ENCODE assay signal across 30 cellular contexts in the genomic region with DNA sequence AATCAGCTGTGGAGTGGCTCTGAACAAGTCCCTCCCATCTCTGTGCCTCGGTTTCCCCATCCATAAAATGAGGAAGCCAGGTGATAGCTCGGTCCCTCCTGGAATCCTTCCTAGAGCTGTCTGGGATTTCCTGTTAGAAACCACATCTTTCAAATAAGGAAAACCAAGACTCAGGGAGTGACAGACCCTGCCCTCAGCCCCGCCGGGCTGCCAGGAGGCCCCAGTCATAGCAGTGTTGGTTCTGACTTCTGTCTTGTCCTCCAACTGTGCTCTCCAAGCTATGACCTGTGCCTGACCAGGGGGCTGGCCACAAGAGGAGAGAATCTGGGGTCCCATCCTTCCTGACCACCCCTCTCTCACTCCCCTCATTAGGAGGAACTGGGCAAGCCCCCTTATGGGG. TPM values are rescaled to one million over a fixed set of nuclear protein-coding genes. Genes with fewer than 3 reads are reported as not detected.
DNase-seq lines count a peak whose midpoint lies in the region; ATAC-seq and TF ChIP-seq lines count a peak whose summit lies in the region.
"Had no signal": no experiment of that assay in that cellular context is flagged by ENCODE, and none has a peak within 500 bp of the region (broad histone marks: within the 10 kb centered on the region; RNA-seq: fewer than 3 reads in every experiment).

No MANE protein-coding gene starts in this region.

- ATAC-seq in right cardiac atrium, result no peak
- no peak for ATAC-seq in WTC11
- ATAC-seq in natural killer cell, result no peak
- ATAC-seq: left lung; psoas muscle; stimulated activated memory B cell treated with anti-CD40 and anti-IgM and Interleukin-4, amounts not matched to agents 10 μg/mL and 1 μg/mL and 100 μg/mL, for 72 hours had no signal

- H3K27ac Mint-ChIP-seq in WTC11 (no peak overlapping the region), natural killer cell (no peak overlapping the region)
- H3K27ac Mint-ChIP-seq: activated B cell treated with CpG ODN at 0.5 μM for 24 hours; activated naive CD8-positive, alpha-beta T cell treated with anti-CD3 and anti-CD28 coated beads for 36 hours; stimulated activated memory B cell treated with anti-CD40 and anti-IgM and Interleukin-4, amounts not matched to agents 10 μg/mL and 1 μg/mL and 100 μg/mL, for 72 hours had no signal

- no peak for TF ChIP-seq CTCF in cardiac muscle cell (IDR thresholded peaks at IDR 0.05; ENCODE audit: low read depth, low read length)
- TF ChIP-seq CTCF in WTC11 (IDR thresholded peaks at IDR 0.05), result no peak
- no peak for TF ChIP-seq CTCF in smooth muscle cell (IDR thresholded peaks at IDR 0.05; ENCODE audit: borderline replicate concordance, insufficient read depth, poor library complexity, severe bottlenecking)
- TF ChIP-seq CTCF in prostate gland (IDR thresholded peaks at IDR 0.05), result no peak
- TF ChIP-seq CTCF in natural killer cell (IDR thresholded peaks at IDR 0.05), result no peak

- no peak overlapping the region for H3K9ac ChIP-seq in smooth muscle cell (ENCODE audit: low read depth)

- no peaks in the 10 kb centered on the region for H3K79me2 ChIP-seq in smooth muscle cell (ENCODE audit: low read depth)

- H3K27me3 Mint-ChIP-seq in WTC11 (ENCODE audit: low read depth), result peaks cover 51% of the 10 kb centered on the region
- H3K27me3 Mint-ChIP-seq in natural killer cell (ENCODE audit: low read depth in 2 of 2), result peaks cover 6 to 14% of the 10 kb centered on the region in 2 donors

- TF ChIP-seq POLR2A in prostate gland (IDR thresholded peaks at IDR 0.05), result no peak

- H3K27ac ChIP-seq in cardiac muscle cell (peak overlapping the region; percentile 70), right cardiac atrium (ENCODE audit: low read length) (no peak overlapping the region), smooth muscle cell (ENCODE audit: low read depth) (no peak overlapping the region), prostate gland (no peak overlapping the region)
- H3K27ac ChIP-seq: ascending aorta, left lung, psoas muscle, RWPE1, suprapubic skin, vagina had no signal

- intact Hi-C loops in right cardiac atrium (cut with DNase I), result loop anchor here in 1 of 4 donors (10.0 kb wide), 1 partner anchor 77 kb away; no protein-coding TSS in a partner anchor
- intact Hi-C loops in prostate gland (cut with DNase I), result no loop called here
- intact Hi-C loops in natural killer cell (cut with micrococcal nuclease), result no loop called here

- DNase-seq in cardiac muscle cell (ENCODE audit: low read depth in 1 of 2, low spot score in 1 of 2) (no peak), right cardiac atrium (no peak), WTC11 (ENCODE audit: low spot score) (no peak), myocyte (ENCODE audit: low read depth) (peak; percentile 87), smooth muscle cell (lab: John Stamatoyannopoulos, UW; ENCODE audit: unreplicated experiment) (no peak), prostate gland (ENCODE audit: low spot score) (no peak), natural killer cell (no peak)
- no peak for DNase-seq in activated CD4-positive, alpha-beta T cell treated with anti-CD3 and anti-CD28 coated beads, Interleukin-2, amount 50 U/mL, for 4 hours
- DNase-seq: activated B cell treated with CpG ODN at 0.5 μM for 24 hours; activated CD4-positive, alpha-beta T cell treated with anti-CD3 and anti-CD28 coated beads, Interleukin-2, amount 50 U/mL, for 48 hours; activated naive CD8-positive, alpha-beta T cell treated with anti-CD3 and anti-CD28 coated beads for 36 hours; Caco-2; DMS79; erythroblast; foreskin fibroblast; GF-D8; left lung; NCI-H187 treated with DMSO at 0.1 percent for 48 hours; NCI-H226; psoas muscle; stimulated activated CD4-positive, alpha-beta T cell treated with anti-CD3 and anti-CD28 coated beads, Interleukin-2, amount 100 ng/mL, for 48 hours had no signal

- no peaks in the 10 kb centered on the region for H3K27me3 ChIP-seq in cardiac muscle cell
- no peaks in the 10 kb centered on the region for H3K27me3 ChIP-seq in right cardiac atrium (ENCODE audit: control insufficient read depth, insufficient read depth)
- H3K27me3 ChIP-seq in smooth muscle cell (ENCODE audit: low read depth), result peaks cover 26% of the 10 kb centered on the region
- H3K27me3 ChIP-seq in prostate gland (replicated peaks; ENCODE audit: insufficient read depth), result peaks cover 14% of the 10 kb centered on the region

- no peaks in the 10 kb centered on the region for H3K9me3 Mint-ChIP-seq in WTC11
- H3K9me3 Mint-ChIP-seq in natural killer cell, result no peaks in the 10 kb centered on the region
- H3K9me3 Mint-ChIP-seq: activated B cell treated with CpG ODN at 0.5 μM for 24 hours; activated naive CD8-positive, alpha-beta T cell treated with anti-CD3 and anti-CD28 coated beads for 36 hours; central memory CD8-positive, alpha-beta T cell; neural crest cell; stimulated activated memory B cell treated with anti-CD40 and anti-IgM and Interleukin-4, amounts not matched to agents 10 μg/mL and 1 μg/mL and 100 μg/mL, for 72 hours had no signal

- H3K36me3 Mint-ChIP-seq in WTC11 (no peaks in the 10 kb centered on the region), natural killer cell (no peaks in the 10 kb centered on the region)
- H3K36me3 Mint-ChIP-seq: activated naive CD8-positive, alpha-beta T cell treated with anti-CD3 and anti-CD28 coated beads for 36 hours had no signal

- 21% methylated on average over 4 of the region's 4 CpGs for WGBS in right cardiac atrium
- 23% methylated on average over 4 of the region's 4 CpGs for WGBS in smooth muscle cell (ENCODE audit: low lambda C conversion rate)
- WGBS in prostate gland, result 37% methylated on average over 4 of the region's 4 CpGs

- POLR2A ChIA-PET in WTC11 (lab: Charles Lee), result no interaction called here

- peak overlapping the region; percentile 95 for H3K4me2 ChIP-seq in smooth muscle cell

- H4K20me1 ChIP-seq in smooth muscle cell (ENCODE audit: low read depth), result no peaks in the 10 kb centered on the region

- H3K4me1 Mint-ChIP-seq in WTC11 (peaks cover 8% of the 10 kb centered on the region; the same call in 1 of the 2 replicates), natural killer cell (peaks cover 5 to 6% of the 10 kb centered on the region in 2 donors)

- H3K4me3 ChIP-seq in cardiac muscle cell (peak overlapping the region; percentile 90), right cardiac atrium (ENCODE audit: low read length) (no peak overlapping the region), smooth muscle cell (no peak overlapping the region), prostate gland (no peak overlapping the region)
- H3K4me3 ChIP-seq: left lung, psoas muscle had no signal

- H3K4me1 ChIP-seq in cardiac muscle cell (ENCODE audit: low read depth) (peaks cover 16% of the 10 kb centered on the region), right cardiac atrium (ENCODE audit: control insufficient read depth, insufficient read depth, low read length) (peaks cover 2% of the 10 kb centered on the region), smooth muscle cell (ENCODE audit: low read depth) (peaks cover 18% of the 10 kb centered on the region), prostate gland (replicated peaks) (no peaks in the 10 kb centered on the region)

- peak overlapping the region; percentile 85 for H3K4me3 Mint-ChIP-seq in WTC11
- no peak overlapping the region for H3K4me3 Mint-ChIP-seq in natural killer cell
- H3K4me3 Mint-ChIP-seq: activated B cell treated with CpG ODN at 0.5 μM for 24 hours; central memory CD8-positive, alpha-beta T cell; stimulated activated memory B cell treated with anti-CD40 and anti-IgM and Interleukin-4, amounts not matched to agents 10 μg/mL and 1 μg/mL and 100 μg/mL, for 72 hours had no signal

- H2AFZ ChIP-seq in smooth muscle cell (ENCODE audit: low read depth), result no peak overlapping the region

- no peaks in the 10 kb centered on the region for H3K36me3 ChIP-seq in cardiac muscle cell
- no peaks in the 10 kb centered on the region for H3K36me3 ChIP-seq in smooth muscle cell (ENCODE audit: low read depth)
- H3K36me3 ChIP-seq in prostate gland, result no peaks in the 10 kb centered on the region
- H3K36me3 ChIP-seq: ascending aorta, left lung, suprapubic skin, vagina had no signal

- H3K9me3 ChIP-seq in cardiac muscle cell (ENCODE audit: low read depth), result no peaks in the 10 kb centered on the region
- no peaks in the 10 kb centered on the region for H3K9me3 ChIP-seq in right cardiac atrium (ENCODE audit: control insufficient read depth, low read length)
- no peaks in the 10 kb centered on the region for H3K9me3 ChIP-seq in smooth muscle cell (replicated peaks; ENCODE audit: low read depth)
- H3K9me3 ChIP-seq in prostate gland, result no peaks in the 10 kb centered on the region
- H3K9me3 ChIP-seq: ascending aorta, Caco-2, left lung, psoas muscle, suprapubic skin, vagina had no signal

- no peaks in the 10 kb centered on the region for H3F3A ChIP-seq in smooth muscle cell (ENCODE audit: low read depth)

- CTCF ChIA-PET in WTC11 (lab: Charles Lee), result interaction anchor here (0.7 to 10.5 kb wide), 6 partner anchors 10 to 290 kb away, joined by 3 to 172 read pairs (median 5); a partner anchor contains a TSS

RNA-seq across cellular contexts. Expression of a gene that starts 1.1 kb away (rescaled TPM):
- total RNA-seq in cardiac muscle cell, result 78.4 and 144 TPM in 2 replicates
- 93.2 and 129 TPM in 2 replicates for polyA plus RNA-seq in cardiac muscle cell
- 10 to 100 TPM; 30.5 to 75.1 (median 54.7) TPM for total RNA-seq in right cardiac atrium
- polyA plus RNA-seq in right cardiac atrium, result 23.9 TPM
- 2.0 to 3.6 TPM (median 3.4 TPM) in 3 replicates for total RNA-seq in WTC11 (2021)
- total RNA-seq in myocyte, result 839 and 1,129 TPM in 2 replicates
- 275 TPM for polyA plus RNA-seq in myocyte (2012)
- not detected in 2 replicates for total RNA-seq in smooth muscle cell
- polyA plus RNA-seq in smooth muscle cell, result not detected in 2 replicates
- total RNA-seq in prostate gland, result 10 to 100 TPM in 1 of 2 donors, under 1 TPM in 1; 0.62 to 18.0 TPM
- under 1 TPM in 1 of 3 donors, not detected in 2; 0.20 TPM for total RNA-seq in natural killer cell
- total RNA-seq: A673; activated B cell treated with CpG ODN at 0.5 μM for 24 hours; activated naive CD8-positive, alpha-beta T cell treated with anti-CD3 and anti-CD28 coated beads for 36 hours; ascending aorta; left lung; suprapubic skin; vagina had no signal
- polyA plus RNA-seq: BJ had no signal

RNA-seq across cellular contexts. Expression of a gene that starts 24.2 kb away (rescaled TPM):
- 0.92 and 2.5 TPM in 2 replicates for total RNA-seq in cardiac muscle cell
- 0.84 and 2.9 TPM in 2 replicates for polyA plus RNA-seq in cardiac muscle cell
- not detected for total RNA-seq in right cardiac atrium
- 0.25 TPM for polyA plus RNA-seq in right cardiac atrium
- total RNA-seq in WTC11 (2021), result 0.55 to 1.0 TPM (median 0.94 TPM) in 3 replicates
- total RNA-seq in myocyte, result 0.57 TPM in 1 of 2 replicates, not detected in the other
- polyA plus RNA-seq in myocyte (2012), result 0.13 TPM
- total RNA-seq in smooth muscle cell, result not detected in 2 replicates
- not detected in 2 replicates for polyA plus RNA-seq in smooth muscle cell
- not detected for total RNA-seq in prostate gland
- total RNA-seq in natural killer cell, result 10 to 100 TPM; 33.8 to 45.3 (median 41.1) TPM
- total RNA-seq: A673, activated B cell treated with CpG ODN at 0.5 μM for 24 hours, ascending aorta, Caco-2, neural crest cell, suprapubic skin, vagina had no signal
- polyA plus RNA-seq: BJ had no signal

RNA-seq across cellular contexts. Expression of a gene that starts 26.4 kb away (rescaled TPM):
- total RNA-seq in cardiac muscle cell, result 16.3 and 24.7 TPM in 2 replicates
- 18.5 and 23.2 TPM in 2 replicates for polyA plus RNA-seq in cardiac muscle cell
- not detected for total RNA-seq in right cardiac atrium
- not detected for polyA plus RNA-seq in right cardiac atrium
- 61.3 to 69.2 TPM (median 65.7 TPM) in 3 replicates for total RNA-seq in WTC11 (2021)
- total RNA-seq in myocyte, result 2.3 and 2.6 TPM in 2 replicates
- 1.1 TPM for polyA plus RNA-seq in myocyte (2012)
- total RNA-seq in smooth muscle cell, result 6.9 and 9.9 TPM in 2 replicates
- polyA plus RNA-seq in smooth muscle cell, result 16.0 and 16.5 TPM in 2 replicates
- total RNA-seq in prostate gland, result 1 to 10 TPM in 1 of 2 donors, not detected in 1; 6.4 TPM
- 10 to 100 TPM; 15.5 to 18.2 (median 16.4) TPM for total RNA-seq in natural killer cell
- total RNA-seq: ascending aorta, psoas muscle, suprapubic skin had no signal

RNA-seq across cellular contexts. Expression of a gene that starts 31.1 kb away (rescaled TPM):
- total RNA-seq in cardiac muscle cell, result 27.5 and 30.4 TPM in 2 replicates
- polyA plus RNA-seq in cardiac muscle cell, result 19.1 and 24.7 TPM in 2 replicates
- total RNA-seq in right cardiac atrium, result 10 to 100 TPM in 2 of 4 donors, 1 to 10 TPM in 2; 9.7 to 12.4 (median 10.9) TPM
- 17.7 TPM for polyA plus RNA-seq in right cardiac atrium
- total RNA-seq in WTC11 (2021), result 24.3 to 26.5 TPM (median 25.2 TPM) in 3 replicates
- 13.3 and 17.2 TPM in 2 replicates for total RNA-seq in myocyte
- 14.5 TPM for polyA plus RNA-seq in myocyte (2012)
- total RNA-seq in smooth muscle cell, result 8.7 and 11.6 TPM in 2 replicates
- polyA plus RNA-seq in smooth muscle cell, result 12.0 and 16.6 TPM in 2 replicates
- 10 to 100 TPM; 30.3 to 45.9 TPM for total RNA-seq in prostate gland
- total RNA-seq in natural killer cell, result 10 to 100 TPM; 37.7 to 39.5 (median 38.5) TPM

RNA-seq across cellular contexts. Expression of a gene that starts 48.7 kb away (rescaled TPM):
- total RNA-seq in cardiac muscle cell (not detected in 2 replicates), right cardiac atrium (1 to 10 TPM; 1.8 to 2.3 (median 2.1) TPM), WTC11 (2021) (0.81 to 1.5 TPM (median 1.1 TPM) in 3 replicates), myocyte (0.11 and 0.21 TPM in 2 replicates), smooth muscle cell (0.18 and 0.40 TPM in 2 replicates), prostate gland (1 to 10 TPM; 3.0 to 5.7 TPM), natural killer cell (not detected)
- polyA plus RNA-seq in cardiac muscle cell (0.44 TPM in 1 of 2 replicates, not detected in the other), right cardiac atrium (0.70 TPM), smooth muscle cell (3.3 and 3.9 TPM in 2 replicates)
- polyA plus RNA-seq in myocyte (2012), result 0.23 TPM
- total RNA-seq: ascending aorta, neural crest cell, vagina had no signal

Comparison
In these comparisons a context has a peak if more than half of its experiments do, and no peak if none do; other contexts are left out.
1. RNA of a gene that starts 24.2 kb away (total RNA-seq): 33.8 to 45.3 TPM in natural killer cell; 0.92 to 2.5 TPM in cardiac muscle cell, 0.55 to 1.0 TPM in WTC11, not detected in right cardiac atrium, 0.57 TPM in myocyte, not detected in smooth muscle cell and not detected in prostate gland; every median in the first group is over 10 times any median in the second.